In the genomic region with DNA sequence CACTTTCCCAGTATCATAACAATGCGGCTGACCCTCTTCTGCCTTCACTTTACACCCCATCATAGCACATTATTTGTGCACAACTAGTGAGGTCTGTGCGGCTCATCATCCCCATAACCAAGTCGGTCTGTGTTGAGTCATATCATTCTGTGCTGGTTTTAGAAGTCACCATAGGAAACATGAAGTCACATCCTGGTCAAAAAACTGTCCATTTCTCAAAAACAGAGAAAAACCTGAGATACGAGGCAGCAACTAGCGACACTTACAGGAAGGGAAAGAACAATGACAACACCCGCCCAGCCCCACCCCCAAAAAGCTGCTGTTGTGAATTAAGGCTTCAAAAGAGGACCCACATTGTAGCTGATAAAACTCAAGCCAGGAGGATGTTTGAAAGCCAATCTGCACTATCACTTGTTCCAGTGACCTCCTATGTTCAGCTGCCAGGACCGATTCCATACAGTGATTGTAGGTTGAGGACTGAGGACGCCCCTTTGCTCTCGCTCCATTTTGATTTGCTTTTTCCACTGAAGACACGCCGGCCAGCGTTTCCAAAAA, we compare ENCODE assay signal across 8 cellular contexts.
DNase-seq lines count a peak whose midpoint lies in the region; ATAC-seq and TF ChIP-seq lines count a peak whose summit lies in the region.

No MANE protein-coding gene starts in this region.

- intact Hi-C loops in ovary (cut with DNase I) = no loop called here

- peaks cover 94% of the 10 kb centered on the region for H3K36me3 Mint-ChIP-seq in activated T-cell treated with anti-CD3 and anti-CD28 coated beads, Interleukin-2, amount 50 U/mL, for 24 hours (ENCODE audit: low read depth)
- H3K36me3 Mint-ChIP-seq in memory B cell = peaks cover 23% of the 10 kb centered on the region

- H3K27ac Mint-ChIP-seq in activated T-cell treated with anti-CD3 and anti-CD28 coated beads, Interleukin-2, amount 50 U/mL, for 24 hours = peak overlapping the region; percentile 97
- peak overlapping the region; percentile 29 for H3K27ac Mint-ChIP-seq in memory B cell

- no peaks in the 10 kb centered on the region for H3K9me3 Mint-ChIP-seq in activated T-cell treated with anti-CD3 and anti-CD28 coated beads, Interleukin-2, amount 50 U/mL, for 24 hours
- H3K9me3 Mint-ChIP-seq in memory B cell = no peaks in the 10 kb centered on the region

- H3K4me1 Mint-ChIP-seq in activated T-cell treated with anti-CD3 and anti-CD28 coated beads, Interleukin-2, amount 50 U/mL, for 24 hours (ENCODE audit: low read depth) = peaks cover 82% of the 10 kb centered on the region
- peaks cover 19% of the 10 kb centered on the region for H3K4me1 Mint-ChIP-seq in memory B cell

- no peaks in the 10 kb centered on the region for H3K27me3 Mint-ChIP-seq in activated T-cell treated with anti-CD3 and anti-CD28 coated beads, Interleukin-2, amount 50 U/mL, for 24 hours
- H3K27me3 Mint-ChIP-seq in memory B cell = no peaks in the 10 kb centered on the region

- H3K9me3 ChIP-seq in ovary = no peaks in the 10 kb centered on the region

- no peak for TF ChIP-seq POLR2A in ovary (IDR thresholded peaks at IDR 0.05)

- DNase-seq in stimulated activated CD4-positive, alpha-beta T cell treated with anti-CD3 and anti-CD28 coated beads, Interleukin-12 subunit alpha, Interleukin-12 subunit beta, amount 100 ng/mL, for 4 hours = peak; percentile 34
- DNase-seq in stimulated activated CD4-positive, alpha-beta T cell treated with anti-CD3 and anti-CD28 coated beads, Interleukin-4, amount 100 ng/mL, for 1 hour = no peak
- peak; percentile 56 for DNase-seq in activated T-cell treated with anti-CD3 and anti-CD28 coated beads, Interleukin-2, amount 50 U/mL, for 24 hours
- DNase-seq in memory B cell (ENCODE audit: low spot score in 2 of 2) (no peak), ovary (no peak), epidermal melanocyte (ENCODE audit: insufficient read length, low spot score) (no peak), GDM1 (lab: John Stamatoyannopoulos, UW) (no peak)

- peak overlapping the region; percentile 62 for H3K4me3 Mint-ChIP-seq in activated T-cell treated with anti-CD3 and anti-CD28 coated beads, Interleukin-2, amount 50 U/mL, for 24 hours
- H3K4me3 Mint-ChIP-seq in memory B cell = peak overlapping the region; percentile 60

- no peaks in the 10 kb centered on the region for H3K27me3 ChIP-seq in ovary

- TF ChIP-seq EP300 in ovary (IDR thresholded peaks at IDR 0.05) = no peak

- ATAC-seq in HG03280 (IDR thresholded peaks at IDR 0.05; ENCODE audit: unreplicated experiment) = peak; percentile 93
- ATAC-seq in memory B cell (ENCODE audit: low read depth) = peak; percentile 37

- no peaks in the 10 kb centered on the region for H3K36me3 ChIP-seq in ovary

- no peaks in the 10 kb centered on the region for H3K4me1 ChIP-seq in ovary (ENCODE audit: insufficient read depth)

- H3K27ac ChIP-seq in ovary = no peak overlapping the region

- H3K4me3 ChIP-seq in ovary = no peak overlapping the region

- 90 to 91% (median 91%) methylated on average over 12 of the region's 12 CpGs for WGBS in ovary, 3 donors

- no peak for TF ChIP-seq CTCF in ovary (IDR thresholded peaks at IDR 0.05)

Comparison
In these comparisons a context has a peak if more than half of its experiments do, and no peak if none do; other contexts are left out.
1. DNase-seq: peak in stimulated activated CD4-positive, alpha-beta T cell treated with anti-CD3 and anti-CD28 coated beads, Interleukin-12 subunit alpha, Interleukin-12 subunit beta, amount 100 ng/mL, for 4 hours (single experiment) and activated T-cell treated with anti-CD3 and anti-CD28 coated beads, Interleukin-2, amount 50 U/mL, for 24 hours (single experiment); none in stimulated activated CD4-positive, alpha-beta T cell treated with anti-CD3 and anti-CD28 coated beads, Interleukin-4, amount 100 ng/mL, for 1 hour (single experiment), memory B cell (0 of 2), ovary (0 of 5), epidermal melanocyte (single experiment) and GDM1 (single experiment).